Comparison of ENCODE assay signal across 16 cellular contexts in the genomic region with DNA sequence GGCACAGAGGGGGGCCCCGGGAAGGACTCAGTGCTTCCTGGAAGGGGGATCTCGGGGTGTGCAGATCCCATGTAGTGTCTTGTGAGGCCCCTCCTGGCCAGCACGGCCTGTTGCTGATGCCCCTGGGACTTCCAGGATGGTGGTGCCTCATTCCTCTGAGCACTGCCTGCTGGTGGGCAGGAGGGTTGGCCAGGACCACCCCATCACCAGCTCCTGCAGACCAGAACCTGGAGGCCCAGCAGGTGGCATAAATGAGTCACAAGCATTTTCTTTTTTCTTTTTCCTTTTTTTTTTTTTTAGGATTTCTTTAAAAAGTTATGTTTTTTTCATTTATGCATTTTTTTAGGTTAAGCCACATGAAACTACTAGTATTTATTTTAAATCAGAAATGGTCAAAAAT. TPM values are rescaled to one million over a fixed set of nuclear protein-coding genes. Genes with fewer than 3 reads are reported as not detected.
DNase-seq lines count a peak whose midpoint lies in the region; ATAC-seq and TF ChIP-seq lines count a peak whose summit lies in the region.
"Had no signal": no experiment of that assay in that cellular context is flagged by ENCODE, and none has a peak within 500 bp of the region (broad histone marks: within the 10 kb centered on the region; RNA-seq: fewer than 3 reads in every experiment).

No MANE protein-coding gene starts in this region.

- no peaks in the 10 kb centered on the region for H3K79me2 ChIP-seq in PC-3 (ENCODE audit: low read length)
- no peaks in the 10 kb centered on the region for H3K79me2 ChIP-seq in fibroblast of lung (ENCODE audit: control insufficient read depth, insufficient read depth, low read length)

- no peak for TF ChIP-seq POLR2A in testis (IDR thresholded peaks at IDR 0.05)

- H3K9ac ChIP-seq in PC-3 (ENCODE audit: low read length): no peak overlapping the region
- H3K9ac ChIP-seq in fibroblast of lung (ENCODE audit: insufficient read depth, low read length): no peak overlapping the region

- POLR2A ChIA-PET in PC-3 (lab: Charles Lee; ENCODE audit: unreplicated experiment): interaction anchor here (0.7 kb wide), 1 partner anchor 49 kb away, joined by 3 read pairs; no protein-coding TSS in a partner anchor

- H3K27me3 ChIP-seq in right atrium auricular region (peaks cover 0 to 8% of the 10 kb centered on the region in 2 donors), PC-3 (ENCODE audit: low read length) (no peaks in the 10 kb centered on the region), fibroblast of lung (ENCODE audit: control insufficient read depth, insufficient read depth, low read length) (no peaks in the 10 kb centered on the region), testis (no peaks in the 10 kb centered on the region)

- H3K4me3 Mint-ChIP-seq in stimulated activated effector memory CD8-positive, alpha-beta T cell treated with anti-CD3 and anti-CD28 coated beads, Interleukin-12 subunit alpha, Interleukin-12 subunit beta, amount 100 ng/mL, for 72 hours: no peak overlapping the region
- H3K4me3 Mint-ChIP-seq: CD4-positive, CD25-positive, alpha-beta regulatory T cell; stimulated activated memory B cell treated with anti-CD40 and anti-IgM and Interleukin-4, amounts not matched to agents 10 μg/mL and 1 μg/mL and 100 μg/mL, for 72 hours had no signal

- no peak overlapping the region for H2AFZ ChIP-seq in PC-3 (ENCODE audit: low read length)
- no peak overlapping the region for H2AFZ ChIP-seq in fibroblast of lung (ENCODE audit: low read length)

- H3K36me3 Mint-ChIP-seq in stimulated activated effector memory CD8-positive, alpha-beta T cell treated with anti-CD3 and anti-CD28 coated beads, Interleukin-12 subunit alpha, Interleukin-12 subunit beta, amount 100 ng/mL, for 72 hours: no peaks in the 10 kb centered on the region
- H3K36me3 Mint-ChIP-seq: CD4-positive, CD25-positive, alpha-beta regulatory T cell; stimulated activated memory B cell treated with anti-CD40 and anti-IgM and Interleukin-4, amounts not matched to agents 10 μg/mL and 1 μg/mL and 100 μg/mL, for 72 hours had no signal

- intact Hi-C loops in Right ventricle myocardium inferior (cut with DNase I): loop anchor here (5.0 to 10.0 kb wide), 2 partner anchors 119 to 166 kb away; no protein-coding TSS in a partner anchor
- intact Hi-C loops in PC-3 (cut with micrococcal nuclease): loop anchor here (1.0 to 5.0 kb wide), 3 partner anchors 61 to 166 kb away; a partner anchor contains a TSS
- intact Hi-C loops in testis (cut with DNase I; ENCODE audit: low total_unique reads): no loop called here

- no peaks in the 10 kb centered on the region for H3K9me3 Mint-ChIP-seq in stimulated activated effector memory CD8-positive, alpha-beta T cell treated with anti-CD3 and anti-CD28 coated beads, Interleukin-12 subunit alpha, Interleukin-12 subunit beta, amount 100 ng/mL, for 72 hours
- H3K9me3 Mint-ChIP-seq: stimulated activated memory B cell treated with anti-CD40 and anti-IgM and Interleukin-4, amounts not matched to agents 10 μg/mL and 1 μg/mL and 100 μg/mL, for 72 hours had no signal

- no peak overlapping the region for H3K4me3 ChIP-seq in right atrium auricular region
- no peak overlapping the region for H3K4me3 ChIP-seq in PC-3 (ENCODE audit: low read length)
- no peak overlapping the region for H3K4me3 ChIP-seq in fibroblast of lung (replicated peaks in 1 of 4; ENCODE audit: control extremely low read depth in 1 of 4, insufficient read depth in 1 of 4, low read depth in 3 of 4, low read length in 4 of 4)
- H3K4me3 ChIP-seq in testis: no peak overlapping the region

- ATAC-seq in Right ventricle myocardium inferior: no peak
- no peak for ATAC-seq in PC-3
- ATAC-seq in stimulated activated effector memory CD8-positive, alpha-beta T cell treated with anti-CD3 and anti-CD28 coated beads, Interleukin-12 subunit alpha, Interleukin-12 subunit beta, amount 100 ng/mL, for 72 hours: no peak
- no peak for ATAC-seq in esophagus mucosa
- ATAC-seq: stimulated activated memory B cell treated with anti-CD40 and anti-IgM and Interleukin-4, amounts not matched to agents 10 μg/mL and 1 μg/mL and 100 μg/mL, for 72 hours had no signal

- no peak overlapping the region for H3K27ac Mint-ChIP-seq in stimulated activated effector memory CD8-positive, alpha-beta T cell treated with anti-CD3 and anti-CD28 coated beads, Interleukin-12 subunit alpha, Interleukin-12 subunit beta, amount 100 ng/mL, for 72 hours
- H3K27ac Mint-ChIP-seq: CD4-positive, CD25-positive, alpha-beta regulatory T cell; stimulated activated memory B cell treated with anti-CD40 and anti-IgM and Interleukin-4, amounts not matched to agents 10 μg/mL and 1 μg/mL and 100 μg/mL, for 72 hours had no signal

- no TSS peak for BruUV-seq in PC-3 (replicated peaks; lab: Mats Ljungman, UMichigan)

- H4K20me1 ChIP-seq in PC-3 (ENCODE audit: low read length): no peaks in the 10 kb centered on the region
- no peaks in the 10 kb centered on the region for H4K20me1 ChIP-seq in fibroblast of lung (ENCODE audit: control insufficient read depth, extremely low read depth, insufficient read depth, low read length)

- no peak overlapping the region for H3K4me2 ChIP-seq in PC-3 (ENCODE audit: low read length)
- H3K4me2 ChIP-seq in fibroblast of lung (ENCODE audit: extremely low read depth, insufficient read depth, low read length): no peak overlapping the region

- H3K27ac ChIP-seq in right atrium auricular region (no peak overlapping the region), PC-3 (ENCODE audit: low read length) (no peak overlapping the region), fibroblast of lung (ENCODE audit: insufficient read depth, low read length) (no peak overlapping the region), testis (no peak overlapping the region)

- no peaks in the 10 kb centered on the region for H3K4me1 Mint-ChIP-seq in stimulated activated effector memory CD8-positive, alpha-beta T cell treated with anti-CD3 and anti-CD28 coated beads, Interleukin-12 subunit alpha, Interleukin-12 subunit beta, amount 100 ng/mL, for 72 hours

- H3K36me3 ChIP-seq in right atrium auricular region: no peaks in the 10 kb centered on the region
- H3K36me3 ChIP-seq in PC-3 (ENCODE audit: low read depth, low read length): no peaks in the 10 kb centered on the region
- no peaks in the 10 kb centered on the region for H3K36me3 ChIP-seq in fibroblast of lung (ENCODE audit: control insufficient read depth, insufficient read depth, low read length)
- no peaks in the 10 kb centered on the region for H3K36me3 ChIP-seq in testis (ENCODE audit: low read depth, missing control alignments)

- 59 to 84% methylated on average over 3 of the region's 3 CpGs for WGBS in testis, 2 donors

- H3K4me1 ChIP-seq in right atrium auricular region: peaks cover 0 to 9% of the 10 kb centered on the region in 2 donors
- H3K4me1 ChIP-seq in PC-3 (ENCODE audit: insufficient read depth, low read length): peaks cover 16% of the 10 kb centered on the region; the same call in 1 of the 2 replicates
- H3K4me1 ChIP-seq in fibroblast of lung (ENCODE audit: control insufficient read depth, extremely low read depth, insufficient read depth, low read length): no peaks in the 10 kb centered on the region
- H3K4me1 ChIP-seq in testis: peaks cover 3% of the 10 kb centered on the region

- no peaks in the 10 kb centered on the region for H3K9me3 ChIP-seq in right atrium auricular region
- no peaks in the 10 kb centered on the region for H3K9me3 ChIP-seq in PC-3 (ENCODE audit: low read length)
- no peaks in the 10 kb centered on the region for H3K9me3 ChIP-seq in fibroblast of lung (ENCODE audit: control insufficient read depth, insufficient read depth, low read depth, low read length)
- no peaks in the 10 kb centered on the region for H3K9me3 ChIP-seq in testis

- no peaks in the 10 kb centered on the region for H3K9me2 ChIP-seq in PC-3 (replicated peaks; ENCODE audit: low read length)

- no peaks in the 10 kb centered on the region for H3F3A ChIP-seq in PC-3 (ENCODE audit: low read length, unreplicated experiment)

- DNase-seq in Right ventricle myocardium inferior (ENCODE audit: missing footprints): peak; percentile 45
- no peak for DNase-seq in right atrium auricular region (ENCODE audit: low spot score)
- DNase-seq in PC-3: peak; percentile 33
- DNase-seq in fibroblast of lung (ENCODE audit: low read depth in 2 of 2): peak in 1 of 2 donors; percentile 37
- DNase-seq in testis: no peak
- no peak for DNase-seq in stimulated activated effector memory CD8-positive, alpha-beta T cell treated with anti-CD3 and anti-CD28 coated beads, Interleukin-12 subunit alpha, Interleukin-12 subunit beta, amount 100 ng/mL, for 72 hours (ENCODE audit: low spot score in 2 of 2)
- no peak for DNase-seq in activated CD4-positive, alpha-beta T cell treated with anti-CD3 and anti-CD28 coated beads for 4 hours
- DNase-seq: aorta; CD4-positive, CD25-positive, alpha-beta regulatory T cell; glutamatergic neuron; GOT3; MM.1S; NK-92 treated with Interleukin-12 subunit alpha and Interleukin-12 subunit beta, amount 100 ng/mL, for 24 hours; T-helper 9 cell had no signal

- CTCF ChIA-PET in PC-3 (lab: Charles Lee): interaction anchor here (0.6 to 1.0 kb wide), 4 partner anchors 26 to 143 kb away, joined by 3 to 5 read pairs (median 4); no protein-coding TSS in a partner anchor

- peak in 1 of 2 donors; percentile 33 for TF ChIP-seq CTCF in right atrium auricular region (IDR thresholded peaks at IDR 0.05)
- peak; percentile 89 for TF ChIP-seq CTCF in PC-3 (conservative IDR thresholded peaks at IDR 0.05; ENCODE audit: low read depth, low read length)
- TF ChIP-seq CTCF in fibroblast of lung (conservative IDR thresholded peaks at IDR 0.05 in 1 of 2, IDR thresholded peaks at IDR 0.05 in 1 of 2; ENCODE audit: low read depth in 1 of 2, low read length in 2 of 2): peak; percentile 34 to 44
- TF ChIP-seq CTCF in testis (IDR thresholded peaks at IDR 0.05): peak; percentile 20 to 35 (median 22)

RNA-seq across cellular contexts. Expression of a gene that starts 8.0 kb away (rescaled TPM):
- total RNA-seq in Right ventricle myocardium inferior: 0.73 TPM
- 1 to 10 TPM; 2.1 to 3.2 TPM for total RNA-seq in right atrium auricular region
- total RNA-seq in PC-3 (2014; rRNA removed): 30.2 and 31.8 TPM in 2 replicates
- 10.8 and 13.5 TPM in 2 replicates for total RNA-seq in fibroblast of lung
- polyA plus RNA-seq in fibroblast of lung: 3.2 and 5.2 TPM in 2 replicates
- 6.0 and 13.0 TPM in 2 replicates for polyA plus RNA-seq in fibroblast of lung (2012)
- polyA minus RNA-seq in fibroblast of lung (ENCODE audit: low replicate concordance): 7.1 and 9.2 TPM in 2 replicates
- total RNA-seq in testis: 10 to 100 TPM; 16.1 to 23.3 TPM
- polyA plus RNA-seq in testis (ENCODE audit: insufficient read depth, low read depth, low replicate concordance): 13.2 TPM
- total RNA-seq in esophagus mucosa: 2.2 TPM
- total RNA-seq: CD4-positive, CD25-positive, alpha-beta regulatory T cell had no signal

RNA-seq across cellular contexts. Expression of a gene that starts 58.2 kb away (rescaled TPM):
- total RNA-seq in Right ventricle myocardium inferior (49.3 TPM), right atrium auricular region (10 to 100 TPM; 16.2 to 23.4 TPM), PC-3 (2014; rRNA removed) (15.7 and 29.5 TPM in 2 replicates), fibroblast of lung (8.5 and 14.9 TPM in 2 replicates), testis (10 to 100 TPM; 49.9 to 53.5 TPM), esophagus mucosa (12.8 TPM)
- polyA plus RNA-seq in fibroblast of lung (3.3 and 4.0 TPM in 2 replicates), testis (ENCODE audit: insufficient read depth, low read depth, low replicate concordance) (29.2 TPM)
- polyA plus RNA-seq in fibroblast of lung (2012): 9.0 and 10.8 TPM in 2 replicates
- polyA minus RNA-seq in fibroblast of lung (ENCODE audit: low replicate concordance): 5.3 and 6.0 TPM in 2 replicates

Comparison
In these comparisons a context has a peak if more than half of its experiments do, and no peak if none do; other contexts are left out.
1. DNase-seq: peak in Right ventricle myocardium inferior (single experiment) and PC-3 (single experiment); none in right atrium auricular region (single experiment), testis (single experiment), stimulated activated effector memory CD8-positive, alpha-beta T cell treated with anti-CD3 and anti-CD28 coated beads, Interleukin-12 subunit alpha, Interleukin-12 subunit beta, amount 100 ng/mL, for 72 hours (0 of 2) and activated CD4-positive, alpha-beta T cell treated with anti-CD3 and anti-CD28 coated beads for 4 hours (0 of 2).